In the genomic region with DNA sequence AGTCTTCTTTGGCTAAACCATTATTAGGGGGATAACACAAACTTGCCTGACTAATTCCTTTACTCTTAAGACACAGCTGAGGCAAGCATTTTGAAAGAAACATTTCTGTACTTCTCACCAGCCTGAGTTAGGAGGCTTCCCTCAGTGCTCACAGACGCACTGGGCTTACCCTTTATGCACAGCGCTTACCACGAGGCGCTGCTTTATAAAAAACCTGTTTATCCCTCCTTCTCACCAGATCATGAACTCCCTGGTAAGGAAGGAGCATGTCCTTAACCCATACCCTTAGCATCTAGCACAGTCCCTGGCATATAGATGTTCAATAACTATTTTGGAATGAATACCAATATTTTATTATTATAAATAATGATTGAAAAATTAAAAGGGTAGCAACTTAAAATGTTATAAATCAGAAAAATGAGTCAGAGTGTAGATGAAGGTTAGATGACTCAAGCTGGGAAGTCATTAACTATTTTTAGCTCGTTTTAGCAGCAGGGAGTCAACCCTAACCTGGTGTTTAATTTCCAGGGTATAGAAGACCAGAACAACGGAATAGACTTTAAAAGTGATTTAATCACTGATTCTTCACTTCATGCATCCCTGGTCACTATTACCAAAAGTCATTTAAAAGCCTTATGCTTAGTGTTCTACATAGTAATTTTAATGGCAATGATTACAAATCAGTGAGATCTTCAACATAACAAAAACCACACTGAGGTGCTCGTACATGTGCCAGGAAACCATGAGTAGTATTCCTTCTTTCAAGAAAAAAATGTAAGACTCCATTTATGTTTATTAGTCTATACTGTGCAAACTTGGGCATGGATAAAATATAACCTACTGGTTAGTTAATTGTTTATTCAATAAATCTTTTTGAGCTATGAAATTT, we compare ENCODE assay signal across 1 cellular context.
A peak's percentile ranks its signal among the peaks of the same experiment; 100 is the strongest.
TF ChIP-seq lines count a peak whose summit lies in the region.

No MANE protein-coding gene starts in this region.

TF ChIP-seq in HEK293, 187 proteins besides CTCF, POLR2A, EP300 and RAD21 (continued from another document and continues in another):
- TF ChIP-seq, protein P1, sequence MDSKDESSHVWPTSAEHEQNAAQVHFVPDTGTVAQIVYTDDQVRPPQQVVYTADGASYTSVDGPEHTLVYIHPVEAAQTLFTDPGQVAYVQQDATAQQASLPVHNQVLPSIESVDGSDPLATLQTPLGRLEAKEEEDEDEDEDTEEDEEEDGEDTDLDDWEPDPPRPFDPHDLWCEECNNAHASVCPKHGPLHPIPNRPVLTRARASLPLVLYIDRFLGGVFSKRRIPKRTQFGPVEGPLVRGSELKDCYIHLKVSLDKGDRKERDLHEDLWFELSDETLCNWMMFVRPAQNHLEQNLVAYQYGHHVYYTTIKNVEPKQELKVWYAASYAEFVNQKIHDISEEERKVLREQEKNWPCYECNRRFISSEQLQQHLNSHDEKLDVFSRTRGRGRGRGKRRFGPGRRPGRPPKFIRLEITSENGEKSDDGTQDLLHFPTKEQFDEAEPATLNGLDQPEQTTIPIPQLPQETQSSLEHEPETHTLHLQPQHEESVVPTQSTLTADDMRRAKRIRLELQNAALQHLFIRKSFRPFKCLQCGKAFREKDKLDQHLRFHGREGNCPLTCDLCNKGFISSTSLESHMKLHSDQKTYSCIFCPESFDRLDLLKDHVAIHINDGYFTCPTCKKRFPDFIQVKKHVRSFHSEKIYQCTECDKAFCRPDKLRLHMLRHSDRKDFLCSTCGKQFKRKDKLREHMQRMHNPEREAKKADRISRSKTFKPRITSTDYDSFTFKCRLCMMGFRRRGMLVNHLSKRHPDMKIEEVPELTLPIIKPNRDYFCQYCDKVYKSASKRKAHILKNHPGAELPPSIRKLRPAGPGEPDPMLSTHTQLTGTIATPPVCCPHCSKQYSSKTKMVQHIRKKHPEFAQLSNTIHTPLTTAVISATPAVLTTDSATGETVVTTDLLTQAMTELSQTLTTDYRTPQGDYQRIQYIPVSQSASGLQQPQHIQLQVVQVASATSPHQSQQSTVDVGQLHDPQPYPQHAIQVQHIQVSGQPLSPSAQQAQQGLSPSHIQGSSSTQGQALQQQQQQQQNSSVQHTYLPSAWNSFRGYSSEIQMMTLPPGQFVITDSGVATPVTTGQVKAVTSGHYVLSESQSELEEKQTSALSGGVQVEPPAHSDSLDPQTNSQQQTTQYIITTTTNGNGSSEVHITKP (tag by site-specific recombination; IDR thresholded peaks at IDR 0.05), result no peak
- TF ChIP-seq SCRT1 (tag by site-specific recombination; IDR thresholded peaks at IDR 0.05; ENCODE audit: borderline replicate concordance) (no peak), ZNF311 (tag by site-specific recombination; IDR thresholded peaks at IDR 0.05; ENCODE audit: borderline replicate concordance) (no peak), SP7 (tag by site-specific recombination; IDR thresholded peaks at IDR 0.05) (peak; percentile 94), ZSCAN30 (tag by site-specific recombination; IDR thresholded peaks at IDR 0.05) (no peak), ZBTB17 (tag by site-specific recombination; IDR thresholded peaks at IDR 0.05) (peak; percentile 52), ZNF626 (tag by site-specific recombination; IDR thresholded peaks at IDR 0.05) (no peak; the same call in 1 of the 2 replicates), ZNF530 (tag by site-specific recombination; IDR thresholded peaks at IDR 0.05; ENCODE audit: low read depth) (no peak), ZNF558 (tag by site-specific recombination; IDR thresholded peaks at IDR 0.05) (0 out of 2 replicates have a peak, but pooled peaks have one; percentile 27), ZBTB7A (tag by site-specific recombination; IDR thresholded peaks at IDR 0.05; ENCODE audit: low read depth) (no peak), ZNF10 (tag by site-specific recombination; IDR thresholded peaks at IDR 0.05) (peak; percentile 63; the same call in 1 of the 2 replicates), ZNF600 (tag by site-specific recombination; IDR thresholded peaks at IDR 0.05) (peak; percentile 43), KLF16 (tag by site-specific recombination; IDR thresholded peaks at IDR 0.05) (no peak), ZNF610 (tag by site-specific recombination; IDR thresholded peaks at IDR 0.05; ENCODE audit: borderline replicate concordance) (no peak), TRIM28 (IDR thresholded peaks at IDR 0.05; ENCODE audit: borderline replicate concordance, low read length) (peak; percentile 43; the same call in 1 of the 2 replicates), OSR2 (tag by site-specific recombination; IDR thresholded peaks at IDR 0.05) (peak; percentile 42; the same call in 1 of the 2 replicates), ZNF335 (tag by site-specific recombination; conservative IDR thresholded peaks at IDR 0.05) (peak; percentile 47; the same call in 1 of the 2 replicates), ZNF677 (tag by site-specific recombination; IDR thresholded peaks at IDR 0.05) (no peak), ZBTB48 (tag by site-specific recombination; IDR thresholded peaks at IDR 0.05) (no peak), ZNF248 (tag by site-specific recombination; IDR thresholded peaks at IDR 0.05) (no peak), GLI2 (tag by site-specific recombination; IDR thresholded peaks at IDR 0.05; ENCODE audit: borderline replicate concordance, low read depth) (peak; percentile 48; the same call in 1 of the 2 replicates), ZXDB (tag by site-specific recombination; IDR thresholded peaks at IDR 0.05) (0 out of 2 replicates have a peak, but pooled peaks have one; percentile 13), SCRT2 (tag by site-specific recombination; IDR thresholded peaks at IDR 0.05) (no peak; the same call in 1 of the 2 replicates), ZNF202 (tag by site-specific recombination; IDR thresholded peaks at IDR 0.05; ENCODE audit: borderline replicate concordance) (no peak), GFI1B (tag by site-specific recombination; IDR thresholded peaks at IDR 0.05) (peak; percentile 82), KLF7 (tag by site-specific recombination; IDR thresholded peaks at IDR 0.05; ENCODE audit: borderline replicate concordance) (no peak), ZBTB21 (tag by site-specific recombination; IDR thresholded peaks at IDR 0.05) (peak; percentile 18; the same call in 1 of the 2 replicates), ZNF214 (tag by site-specific recombination; IDR thresholded peaks at IDR 0.05; ENCODE audit: borderline replicate concordance) (no peak), ZNF184 (tag by site-specific recombination; IDR thresholded peaks at IDR 0.05) (peak; percentile 62; the same call in 1 of the 2 replicates), ZNF529 (tag by site-specific recombination; IDR thresholded peaks at IDR 0.05; ENCODE audit: insufficient replicate concordance) (no peak), ZNF366 (tag by site-specific recombination; conservative IDR thresholded peaks at IDR 0.05) (peak; percentile 74), ZNF223 (tag by site-specific recombination; IDR thresholded peaks at IDR 0.05) (no peak), WT1 (tag by site-specific recombination; IDR thresholded peaks at IDR 0.05) (peak; percentile 83), ZBTB1 (tag by site-specific recombination; IDR thresholded peaks at IDR 0.05) (no peak), ZNF747 (tag by site-specific recombination; IDR thresholded peaks at IDR 0.05) (no peak), ZNF654 (tag by site-specific recombination; IDR thresholded peaks at IDR 0.05; ENCODE audit: low read depth) (peak; percentile 8; the same call in 1 of the 2 replicates)
- TF ChIP-seq, protein P2, sequence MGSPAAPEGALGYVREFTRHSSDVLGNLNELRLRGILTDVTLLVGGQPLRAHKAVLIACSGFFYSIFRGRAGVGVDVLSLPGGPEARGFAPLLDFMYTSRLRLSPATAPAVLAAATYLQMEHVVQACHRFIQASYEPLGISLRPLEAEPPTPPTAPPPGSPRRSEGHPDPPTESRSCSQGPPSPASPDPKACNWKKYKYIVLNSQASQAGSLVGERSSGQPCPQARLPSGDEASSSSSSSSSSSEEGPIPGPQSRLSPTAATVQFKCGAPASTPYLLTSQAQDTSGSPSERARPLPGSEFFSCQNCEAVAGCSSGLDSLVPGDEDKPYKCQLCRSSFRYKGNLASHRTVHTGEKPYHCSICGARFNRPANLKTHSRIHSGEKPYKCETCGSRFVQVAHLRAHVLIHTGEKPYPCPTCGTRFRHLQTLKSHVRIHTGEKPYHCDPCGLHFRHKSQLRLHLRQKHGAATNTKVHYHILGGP (tag by site-specific recombination; IDR thresholded peaks at IDR 0.05), result 0 out of 2 replicates have a peak, but pooled peaks have one; percentile 7
- TF ChIP-seq, protein P3, sequence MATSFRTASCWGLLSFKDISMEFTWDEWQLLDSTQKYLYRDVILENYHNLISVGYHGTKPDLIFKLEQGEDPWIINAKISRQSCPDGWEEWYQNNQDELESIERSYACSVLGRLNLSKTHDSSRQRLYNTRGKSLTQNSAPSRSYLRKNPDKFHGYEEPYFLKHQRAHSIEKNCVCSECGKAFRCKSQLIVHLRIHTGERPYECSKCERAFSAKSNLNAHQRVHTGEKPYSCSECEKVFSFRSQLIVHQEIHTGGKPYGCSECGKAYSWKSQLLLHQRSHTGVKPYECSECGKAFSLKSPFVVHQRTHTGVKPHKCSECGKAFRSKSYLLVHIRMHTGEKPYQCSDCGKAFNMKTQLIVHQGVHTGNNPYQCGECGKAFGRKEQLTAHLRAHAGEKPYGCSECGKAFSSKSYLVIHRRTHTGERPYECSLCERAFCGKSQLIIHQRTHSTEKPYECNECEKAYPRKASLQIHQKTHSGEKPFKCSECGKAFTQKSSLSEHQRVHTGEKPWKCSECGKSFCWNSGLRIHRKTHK (tag by site-specific recombination; IDR thresholded peaks at IDR 0.05), result no peak
- TF ChIP-seq, protein P4, sequence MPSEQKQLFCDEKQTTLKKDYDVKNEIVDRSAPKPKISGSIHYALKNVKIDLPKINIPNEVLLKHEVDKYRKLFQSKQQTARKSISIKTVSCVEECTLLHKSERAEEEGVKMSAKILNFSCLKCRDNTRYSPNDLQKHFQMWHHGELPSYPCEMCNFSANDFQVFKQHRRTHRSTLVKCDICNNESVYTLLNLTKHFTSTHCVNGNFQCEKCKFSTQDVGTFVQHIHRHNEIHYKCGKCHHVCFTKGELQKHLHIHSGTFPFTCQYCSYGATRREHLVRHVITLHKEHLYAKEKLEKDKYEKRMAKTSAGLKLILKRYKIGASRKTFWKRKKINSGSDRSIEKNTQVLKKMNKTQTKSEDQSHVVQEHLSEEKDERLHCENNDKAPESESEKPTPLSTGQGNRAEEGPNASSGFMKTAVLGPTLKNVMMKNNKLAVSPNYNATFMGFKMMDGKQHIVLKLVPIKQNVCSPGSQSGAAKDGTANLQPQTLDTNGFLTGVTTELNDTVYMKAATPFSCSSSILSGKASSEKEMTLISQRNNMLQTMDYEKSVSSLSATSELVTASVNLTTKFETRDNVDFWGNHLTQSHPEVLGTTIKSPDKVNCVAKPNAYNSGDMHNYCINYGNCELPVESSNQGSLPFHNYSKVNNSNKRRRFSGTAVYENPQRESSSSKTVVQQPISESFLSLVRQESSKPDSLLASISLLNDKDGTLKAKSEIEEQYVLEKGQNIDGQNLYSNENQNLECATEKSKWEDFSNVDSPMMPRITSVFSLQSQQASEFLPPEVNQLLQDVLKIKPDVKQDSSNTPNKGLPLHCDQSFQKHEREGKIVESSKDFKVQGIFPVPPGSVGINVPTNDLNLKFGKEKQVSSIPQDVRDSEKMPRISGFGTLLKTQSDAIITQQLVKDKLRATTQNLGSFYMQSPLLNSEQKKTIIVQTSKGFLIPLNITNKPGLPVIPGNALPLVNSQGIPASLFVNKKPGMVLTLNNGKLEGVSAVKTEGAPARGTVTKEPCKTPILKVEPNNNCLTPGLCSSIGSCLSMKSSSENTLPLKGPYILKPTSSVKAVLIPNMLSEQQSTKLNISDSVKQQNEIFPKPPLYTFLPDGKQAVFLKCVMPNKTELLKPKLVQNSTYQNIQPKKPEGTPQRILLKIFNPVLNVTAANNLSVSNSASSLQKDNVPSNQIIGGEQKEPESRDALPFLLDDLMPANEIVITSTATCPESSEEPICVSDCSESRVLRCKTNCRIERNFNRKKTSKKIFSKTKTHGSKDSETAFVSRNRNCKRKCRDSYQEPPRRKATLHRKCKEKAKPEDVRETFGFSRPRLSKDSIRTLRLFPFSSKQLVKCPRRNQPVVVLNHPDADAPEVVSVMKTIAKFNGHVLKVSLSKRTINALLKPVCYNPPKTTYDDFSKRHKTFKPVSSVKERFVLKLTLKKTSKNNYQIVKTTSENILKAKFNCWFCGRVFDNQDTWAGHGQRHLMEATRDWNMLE (tag by site-specific recombination; conservative IDR thresholded peaks at IDR 0.05; ENCODE audit: low read depth), result no peak
- TF ChIP-seq, protein P5, sequence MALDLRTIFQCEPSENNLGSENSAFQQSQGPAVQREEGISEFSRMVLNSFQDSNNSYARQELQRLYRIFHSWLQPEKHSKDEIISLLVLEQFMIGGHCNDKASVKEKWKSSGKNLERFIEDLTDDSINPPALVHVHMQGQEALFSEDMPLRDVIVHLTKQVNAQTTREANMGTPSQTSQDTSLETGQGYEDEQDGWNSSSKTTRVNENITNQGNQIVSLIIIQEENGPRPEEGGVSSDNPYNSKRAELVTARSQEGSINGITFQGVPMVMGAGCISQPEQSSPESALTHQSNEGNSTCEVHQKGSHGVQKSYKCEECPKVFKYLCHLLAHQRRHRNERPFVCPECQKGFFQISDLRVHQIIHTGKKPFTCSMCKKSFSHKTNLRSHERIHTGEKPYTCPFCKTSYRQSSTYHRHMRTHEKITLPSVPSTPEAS (tag by site-specific recombination; IDR thresholded peaks at IDR 0.05), result no peak
- TF ChIP-seq, protein P6, sequence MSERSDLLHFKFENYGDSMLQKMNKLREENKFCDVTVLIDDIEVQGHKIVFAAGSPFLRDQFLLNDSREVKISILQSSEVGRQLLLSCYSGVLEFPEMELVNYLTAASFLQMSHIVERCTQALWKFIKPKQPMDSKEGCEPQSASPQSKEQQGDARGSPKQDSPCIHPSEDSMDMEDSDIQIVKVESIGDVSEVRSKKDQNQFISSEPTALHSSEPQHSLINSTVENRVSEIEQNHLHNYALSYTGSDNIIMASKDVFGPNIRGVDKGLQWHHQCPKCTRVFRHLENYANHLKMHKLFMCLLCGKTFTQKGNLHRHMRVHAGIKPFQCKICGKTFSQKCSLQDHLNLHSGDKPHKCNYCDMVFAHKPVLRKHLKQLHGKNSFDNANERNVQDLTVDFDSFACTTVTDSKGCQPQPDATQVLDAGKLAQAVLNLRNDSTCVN (tag by site-specific recombination; optimal IDR thresholded peaks at IDR 0.05), result no peak
- TF ChIP-seq, protein P7, sequence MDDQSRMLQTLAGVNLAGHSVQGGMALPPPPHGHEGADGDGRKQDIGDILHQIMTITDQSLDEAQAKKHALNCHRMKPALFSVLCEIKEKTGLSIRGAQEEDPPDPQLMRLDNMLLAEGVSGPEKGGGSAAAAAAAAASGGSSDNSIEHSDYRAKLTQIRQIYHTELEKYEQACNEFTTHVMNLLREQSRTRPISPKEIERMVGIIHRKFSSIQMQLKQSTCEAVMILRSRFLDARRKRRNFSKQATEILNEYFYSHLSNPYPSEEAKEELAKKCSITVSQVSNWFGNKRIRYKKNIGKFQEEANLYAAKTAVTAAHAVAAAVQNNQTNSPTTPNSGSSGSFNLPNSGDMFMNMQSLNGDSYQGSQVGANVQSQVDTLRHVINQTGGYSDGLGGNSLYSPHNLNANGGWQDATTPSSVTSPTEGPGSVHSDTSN (CRISPR knock-in tag; IDR thresholded peaks at IDR 0.05), result no peak
- TF ChIP-seq, protein P8, sequence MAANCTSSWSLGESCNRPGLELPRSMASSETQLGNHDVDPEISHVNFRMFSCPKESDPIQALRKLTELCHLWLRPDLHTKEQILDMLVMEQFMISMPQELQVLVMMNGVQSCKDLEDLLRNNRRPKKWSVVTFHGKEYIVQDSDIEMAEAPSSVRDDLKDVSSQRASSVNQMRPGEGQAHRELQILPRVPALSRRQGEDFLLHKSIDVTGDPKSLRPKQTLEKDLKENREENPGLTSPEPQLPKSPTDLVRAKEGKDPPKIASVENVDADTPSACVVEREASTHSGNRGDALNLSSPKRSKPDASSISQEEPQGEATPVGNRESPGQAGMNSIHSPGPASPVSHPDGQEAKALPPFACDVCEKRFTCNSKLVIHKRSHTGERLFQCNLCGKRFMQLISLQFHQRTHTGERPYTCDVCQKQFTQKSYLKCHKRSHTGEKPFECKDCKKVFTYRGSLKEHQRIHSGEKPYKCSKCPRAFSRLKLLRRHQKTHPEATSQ (tag by site-specific recombination; IDR thresholded peaks at IDR 0.05), result no peak
